Comparison of ENCODE assay signal across 27 cellular contexts in genomic region chr12:132833341-132833740, GRCh38. TPM values are rescaled to one million over a fixed set of nuclear protein-coding genes. Genes with fewer than 3 reads are reported as not detected.
DNase-seq lines count a peak whose midpoint lies in the region; ATAC-seq lines count a peak whose summit lies in the region.
"Had no signal": no experiment of that assay in that cellular context is flagged by ENCODE, and none has a peak within 500 bp of the region (broad histone marks: within the 10 kb centered on the region; RNA-seq: fewer than 3 reads in every experiment).

No MANE protein-coding gene starts in this region.

- DNase-seq in activated naive CD4-positive, alpha-beta T cell (lab: John Stamatoyannopoulos, UW), result no peak
- no peak for DNase-seq in activated CD4-positive, alpha-beta memory T cell treated with anti-CD3 and anti-CD28 coated beads for 36 hours
- no peak for DNase-seq in effector memory CD8-positive, alpha-beta T cell
- DNase-seq in A172 (ENCODE audit: low spot score) (no peak), epidermal melanocyte (ENCODE audit: insufficient read length, low spot score) (no peak), cerebellar cortex (ENCODE audit: low spot score) (no peak)
- DNase-seq: anterior cingulate cortex; COR-L47; cortex of kidney; DND-41; endodermal cell; gastrocnemius medialis; GOT3; hippocampal formation; IMR-90; left ventricle myocardium inferior; NCI-H2081; NCI-H446; stimulated activated CD4-positive, alpha-beta T cell treated with anti-CD3 and anti-CD28 coated beads, Interleukin-4, amount 100 ng/mL, for 24 hours; T1000; transverse colon had no signal

- peak overlapping the region; percentile 90 for H3K27ac ChIP-seq in thymus (ENCODE audit: low read depth)
- H3K27ac ChIP-seq: gastrocnemius medialis, left ventricle myocardium inferior, parathyroid adenoma, right atrium auricular region, SK-N-MC, transverse colon had no signal

- H3K27me3 Mint-ChIP-seq in activated naive CD4-positive, alpha-beta T cell treated with anti-CD3 and anti-CD28 coated beads, Interleukin-2, amount 50 U/mL, for 24 hours, result no peaks in the 10 kb centered on the region
- no peaks in the 10 kb centered on the region for H3K27me3 Mint-ChIP-seq in activated CD4-positive, alpha-beta memory T cell treated with anti-CD3 and anti-CD28 coated beads for 36 hours
- no peaks in the 10 kb centered on the region for H3K27me3 Mint-ChIP-seq in effector memory CD8-positive, alpha-beta T cell

- ATAC-seq in effector memory CD8-positive, alpha-beta T cell (replicated peaks), result no peak
- ATAC-seq: gastrocnemius medialis had no signal

- H3K4me1 ChIP-seq in thymus (ENCODE audit: control insufficient read depth, insufficient read depth, low read length), result peaks cover 25% of the 10 kb centered on the region
- H3K4me1 ChIP-seq: parathyroid adenoma had no signal

- POLR2A ChIA-PET in activated CD4-positive, alpha-beta memory T cell treated with anti-CD3 and anti-CD28 coated beads for 36 hours (lab: Charles Lee), result no interaction called here

- H3K4me3 Mint-ChIP-seq in activated naive CD4-positive, alpha-beta T cell treated with anti-CD3 and anti-CD28 coated beads, Interleukin-2, amount 50 U/mL, for 24 hours, result peak overlapping the region; percentile 56
- H3K4me3 Mint-ChIP-seq in activated CD4-positive, alpha-beta memory T cell treated with anti-CD3 and anti-CD28 coated beads for 36 hours, result no peak overlapping the region
- peak overlapping the region in 1 of 2 donors; percentile 52 for H3K4me3 Mint-ChIP-seq in effector memory CD8-positive, alpha-beta T cell
- H3K4me3 Mint-ChIP-seq: endodermal cell had no signal

- intact Hi-C loops in activated CD4-positive, alpha-beta memory T cell treated with anti-CD3 and anti-CD28 coated beads for 36 hours (cut with micrococcal nuclease), result no loop called here

- peaks cover 43% of the 10 kb centered on the region for H3K4me1 Mint-ChIP-seq in activated naive CD4-positive, alpha-beta T cell treated with anti-CD3 and anti-CD28 coated beads, Interleukin-2, amount 50 U/mL, for 24 hours
- H3K4me1 Mint-ChIP-seq in activated CD4-positive, alpha-beta memory T cell treated with anti-CD3 and anti-CD28 coated beads for 36 hours (ENCODE audit: low read depth), result peaks cover 35% of the 10 kb centered on the region
- peaks cover 15 to 23% of the 10 kb centered on the region in 2 donors for H3K4me1 Mint-ChIP-seq in effector memory CD8-positive, alpha-beta T cell (ENCODE audit: low read depth in 2 of 2)

- peaks cover 14% of the 10 kb centered on the region for H3K36me3 ChIP-seq in thymus (ENCODE audit: control insufficient read depth, insufficient read depth)
- H3K36me3 ChIP-seq: gastrocnemius medialis, transverse colon had no signal

- H3K9me3 Mint-ChIP-seq in activated naive CD4-positive, alpha-beta T cell treated with anti-CD3 and anti-CD28 coated beads, Interleukin-2, amount 50 U/mL, for 24 hours, result no peaks in the 10 kb centered on the region
- H3K9me3 Mint-ChIP-seq in activated CD4-positive, alpha-beta memory T cell treated with anti-CD3 and anti-CD28 coated beads for 36 hours, result no peaks in the 10 kb centered on the region
- H3K9me3 Mint-ChIP-seq in effector memory CD8-positive, alpha-beta T cell, result no peaks in the 10 kb centered on the region
- H3K9me3 Mint-ChIP-seq: endodermal cell, neural crest cell had no signal

- no peaks in the 10 kb centered on the region for H3K36me3 Mint-ChIP-seq in activated naive CD4-positive, alpha-beta T cell treated with anti-CD3 and anti-CD28 coated beads, Interleukin-2, amount 50 U/mL, for 24 hours
- H3K36me3 Mint-ChIP-seq in activated CD4-positive, alpha-beta memory T cell treated with anti-CD3 and anti-CD28 coated beads for 36 hours, result peaks cover 2% of the 10 kb centered on the region
- H3K36me3 Mint-ChIP-seq in effector memory CD8-positive, alpha-beta T cell (ENCODE audit: insufficient read depth), result peaks cover 8% of the 10 kb centered on the region

- H3K9me3 ChIP-seq in thymus (ENCODE audit: control insufficient read depth), result no peaks in the 10 kb centered on the region
- H3K9me3 ChIP-seq: gastrocnemius medialis, left ventricle myocardium inferior, right atrium auricular region, transverse colon had no signal

- CTCF ChIA-PET in activated CD4-positive, alpha-beta memory T cell treated with anti-CD3 and anti-CD28 coated beads for 36 hours (lab: Charles Lee), result interaction anchor here (1.7 kb wide), 1 partner anchor 72 kb away, joined by 7 read pairs; no protein-coding TSS in a partner anchor

- WGBS in thymus, result 98% methylated on average over 8 of the region's 8 CpGs

- no peaks in the 10 kb centered on the region for H3K27me3 ChIP-seq in thymus (ENCODE audit: control insufficient read depth, insufficient read depth)
- H3K27me3 ChIP-seq: gastrocnemius medialis, right atrium auricular region, transverse colon had no signal

- peak overlapping the region; percentile 95 for H3K27ac Mint-ChIP-seq in activated naive CD4-positive, alpha-beta T cell treated with anti-CD3 and anti-CD28 coated beads, Interleukin-2, amount 50 U/mL, for 24 hours
- peak overlapping the region; percentile 94 for H3K27ac Mint-ChIP-seq in activated CD4-positive, alpha-beta memory T cell treated with anti-CD3 and anti-CD28 coated beads for 36 hours
- peak overlapping the region; percentile 6 to 85 for H3K27ac Mint-ChIP-seq in effector memory CD8-positive, alpha-beta T cell
- H3K27ac Mint-ChIP-seq: endodermal cell had no signal

- H3K4me3 ChIP-seq in thymus (ENCODE audit: low read length), result no peak overlapping the region
- H3K4me3 ChIP-seq: gastrocnemius medialis, left ventricle myocardium inferior, right atrium auricular region, SK-N-MC, transverse colon had no signal

RNA-seq across cellular contexts. Expression of gene GOLGA3, which starts 4.7 kb away (rescaled TPM):
- total RNA-seq in activated CD4-positive, alpha-beta memory T cell treated with anti-CD3 and anti-CD28 coated beads for 36 hours, result 10 to 100 TPM; 41.7 to 44.2 TPM
- 19.5 TPM for polyA plus RNA-seq in thymus
- 42.6 and 48.9 TPM in 2 replicates for total RNA-seq in A172 (2014; rRNA removed; shearing (Covaris generic))

RNA-seq across cellular contexts. Expression of gene CHFR, which starts 54.1 kb away (rescaled TPM):
- total RNA-seq in activated CD4-positive, alpha-beta memory T cell treated with anti-CD3 and anti-CD28 coated beads for 36 hours, result 10 to 100 TPM; 41.2 to 42.9 TPM
- polyA plus RNA-seq in thymus, result 85.4 TPM
- 11.3 and 13.5 TPM in 2 replicates for total RNA-seq in A172 (2014; rRNA removed; shearing (Covaris generic))
